Comparison of ENCODE assay signal across 9 cellular contexts in the genomic region with DNA sequence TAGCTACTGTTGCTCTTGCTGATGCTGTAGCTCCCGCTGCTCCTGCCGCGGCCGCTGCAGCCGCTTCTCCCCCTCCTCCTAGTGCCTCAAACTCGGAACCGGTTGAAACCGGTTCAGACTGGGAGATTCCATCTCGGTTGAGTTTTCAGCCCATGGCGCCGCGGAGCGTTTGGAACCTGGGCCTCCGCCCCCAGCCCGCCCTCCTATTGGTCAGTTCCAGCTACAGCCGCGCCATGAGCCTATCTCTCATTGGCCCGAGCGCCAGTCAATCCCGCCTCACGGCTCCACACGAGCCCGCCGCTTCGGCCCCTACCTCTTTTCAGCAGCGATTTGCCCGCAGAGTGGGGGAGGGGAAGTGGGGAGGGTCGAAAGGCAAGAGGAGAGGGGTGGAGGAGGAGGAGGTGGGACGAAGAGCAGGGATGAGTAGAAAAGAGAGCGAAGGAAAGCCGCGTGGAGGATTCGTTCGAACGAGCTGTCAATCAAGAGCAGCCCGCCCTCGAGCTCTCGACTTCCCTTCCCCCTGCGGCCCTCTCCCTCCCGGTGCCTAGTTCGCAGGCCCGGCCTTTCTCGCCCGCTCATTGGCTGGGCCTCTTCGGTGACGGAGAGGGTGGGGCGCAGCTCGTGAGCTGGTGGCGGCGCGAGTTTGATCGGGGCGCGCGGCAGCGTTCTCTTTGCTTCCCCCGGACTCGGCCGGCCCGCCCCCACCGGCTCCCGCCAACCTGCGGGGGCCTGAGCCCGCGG. TPM values are rescaled to one million over a fixed set of nuclear protein-coding genes. Genes with fewer than 3 reads are reported as not detected.
A peak's percentile ranks its signal among the peaks of the same experiment; 100 is the strongest.
DNase-seq lines count a peak whose midpoint lies in the region; ATAC-seq, FAIRE-seq and TF ChIP-seq lines count a peak whose summit lies in the region.
"Had no signal": no experiment of that assay in that cellular context is flagged by ENCODE, and none has a peak within 500 bp of the region (broad histone marks: within the 10 kb centered on the region; RNA-seq: fewer than 3 reads in every experiment).

A gene with protein sequence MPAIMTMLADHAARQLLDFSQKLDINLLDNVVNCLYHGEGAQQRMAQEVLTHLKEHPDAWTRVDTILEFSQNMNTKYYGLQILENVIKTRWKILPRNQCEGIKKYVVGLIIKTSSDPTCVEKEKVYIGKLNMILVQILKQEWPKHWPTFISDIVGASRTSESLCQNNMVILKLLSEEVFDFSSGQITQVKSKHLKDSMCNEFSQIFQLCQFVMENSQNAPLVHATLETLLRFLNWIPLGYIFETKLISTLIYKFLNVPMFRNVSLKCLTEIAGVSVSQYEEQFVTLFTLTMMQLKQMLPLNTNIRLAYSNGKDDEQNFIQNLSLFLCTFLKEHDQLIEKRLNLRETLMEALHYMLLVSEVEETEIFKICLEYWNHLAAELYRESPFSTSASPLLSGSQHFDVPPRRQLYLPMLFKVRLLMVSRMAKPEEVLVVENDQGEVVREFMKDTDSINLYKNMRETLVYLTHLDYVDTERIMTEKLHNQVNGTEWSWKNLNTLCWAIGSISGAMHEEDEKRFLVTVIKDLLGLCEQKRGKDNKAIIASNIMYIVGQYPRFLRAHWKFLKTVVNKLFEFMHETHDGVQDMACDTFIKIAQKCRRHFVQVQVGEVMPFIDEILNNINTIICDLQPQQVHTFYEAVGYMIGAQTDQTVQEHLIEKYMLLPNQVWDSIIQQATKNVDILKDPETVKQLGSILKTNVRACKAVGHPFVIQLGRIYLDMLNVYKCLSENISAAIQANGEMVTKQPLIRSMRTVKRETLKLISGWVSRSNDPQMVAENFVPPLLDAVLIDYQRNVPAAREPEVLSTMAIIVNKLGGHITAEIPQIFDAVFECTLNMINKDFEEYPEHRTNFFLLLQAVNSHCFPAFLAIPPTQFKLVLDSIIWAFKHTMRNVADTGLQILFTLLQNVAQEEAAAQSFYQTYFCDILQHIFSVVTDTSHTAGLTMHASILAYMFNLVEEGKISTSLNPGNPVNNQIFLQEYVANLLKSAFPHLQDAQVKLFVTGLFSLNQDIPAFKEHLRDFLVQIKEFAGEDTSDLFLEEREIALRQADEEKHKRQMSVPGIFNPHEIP (N-terminal part only) (minus strand): TSS at position 178 of the 741 bp plus-strand sequence. CDS start 4,459 bp downstream, outside the sequence.

- ATAC-seq in HG03432 (IDR thresholded peaks at IDR 0.05; ENCODE audit: unreplicated experiment) = peak; percentile 85

- peak; percentile 98 for TF ChIP-seq POLR2A in GM19099 (IDR thresholded peaks at IDR 0.05; ENCODE audit: extremely low read depth, insufficient read length, low read depth)

- H3K27ac ChIP-seq in kidney (ENCODE audit: low read depth in 2 of 2, low read length in 2 of 2) = peak within 1 kb of the TSS; percentile 98 to 99

- no peaks in the 10 kb centered on the region for H3K9me3 ChIP-seq in kidney (ENCODE audit: control insufficient read depth in 1 of 2, low read length in 2 of 2)

- no peak for TF ChIP-seq CTCF in kidney (IDR thresholded peaks at IDR 0.05; ENCODE audit: borderline replicate concordance, extremely low read depth, insufficient read depth)

- intact Hi-C loops in kidney (cut with DNase I) = no loop called here

- peak; percentile 65 for FAIRE-seq in kidney (lab: Jason Lieb, UNC)
- FAIRE-seq: islet of Langerhans had no signal

- peak within 1 kb of the TSS; percentile 90 to 97 for H3K4me3 ChIP-seq in kidney (ENCODE audit: low read length in 2 of 2)

- H3K4me1 ChIP-seq in kidney (ENCODE audit: control insufficient read depth in 1 of 2, insufficient read depth in 1 of 2, low read depth in 1 of 2, low read length in 2 of 2) = peaks cover 8 to 18% of the 10 kb centered on the region in 2 donors

- peak; percentile 98 for DNase-seq in AG20443 (ENCODE audit: low spot score)
- DNase-seq in NCI-H510A (lab: John Stamatoyannopoulos, UW) = peak; percentile 100
- DNase-seq in activated CD4-positive, alpha-beta T cell treated with anti-CD3 and anti-CD28 coated beads for 1 hour = peak; percentile 98
- DNase-seq in cerebellum (ENCODE audit: low spot score) = peak; percentile 99
- peak; percentile 100 for DNase-seq in kidney
- DNase-seq in stimulated activated CD4-positive, alpha-beta T cell treated with anti-CD3 and anti-CD28 coated beads, Interleukin-15, amount 100 ng/mL, for 24 hours = peak; percentile 100

- peak within 1 kb of the TSS; percentile 89 to 92 for H3K9ac ChIP-seq in kidney (ENCODE audit: low read length in 2 of 2)

- H3K36me3 ChIP-seq in kidney (ENCODE audit: control insufficient read depth in 1 of 2, insufficient read depth in 2 of 2, low read length in 2 of 2) = no peaks in the 10 kb centered on the region

RNA-seq across cellular contexts. Expression of the gene that starts here (rescaled TPM):
- total RNA-seq in cerebellum (490 TPM), kidney (117 TPM)
- 37.8 TPM for polyA plus RNA-seq in kidney (ENCODE audit: insufficient read depth, low read depth, low replicate concordance)

Comparison
In these comparisons a context has a peak if more than half of its experiments do, and no peak if none do; other contexts are left out.
1. Peak in every context shown above with its lines: DNase-seq, ATAC-seq, H3K4me3 ChIP-seq and H3K27ac ChIP-seq.